Comparison of ENCODE assay signal across 16 cellular contexts in the genomic region with DNA sequence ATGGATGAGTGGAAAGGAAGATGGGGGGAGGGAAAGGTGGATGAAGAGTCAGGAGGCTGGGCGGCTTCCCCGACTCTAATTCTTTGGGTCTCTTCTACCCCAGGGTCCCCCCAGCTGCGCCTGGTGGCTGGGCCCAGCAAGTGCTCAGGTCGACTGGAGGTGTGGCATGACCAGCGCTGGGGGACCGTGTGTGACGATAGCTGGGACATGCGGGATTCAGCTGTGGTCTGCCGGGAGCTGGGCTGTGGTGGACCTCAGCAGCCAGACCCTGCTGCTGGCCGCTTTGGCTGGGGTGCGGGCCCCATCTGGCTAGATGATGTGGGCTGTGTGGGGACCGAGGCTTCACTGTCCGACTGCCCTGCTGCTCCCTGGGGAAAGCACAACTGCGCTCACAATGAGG. TPM values are rescaled to one million over a fixed set of nuclear protein-coding genes. Genes with fewer than 3 reads are reported as not detected.
DNase-seq lines count a peak whose midpoint lies in the region; ATAC-seq and TF ChIP-seq lines count a peak whose summit lies in the region.
"Had no signal": no experiment of that assay in that cellular context is flagged by ENCODE, and none has a peak within 500 bp of the region (broad histone marks: within the 10 kb centered on the region; RNA-seq: fewer than 3 reads in every experiment).

No MANE protein-coding gene starts in this region.

- intact Hi-C loops in IMR-90 (cut with micrococcal nuclease): no loop called here

- no peaks in the 10 kb centered on the region for H3K27me3 ChIP-seq in IMR-90 (ENCODE audit: control insufficient read depth, insufficient read depth, low read length)
- H3K27me3 ChIP-seq in muscle layer of colon (ENCODE audit: control insufficient read depth in 1 of 2, insufficient read depth in 2 of 2, low read length in 2 of 2): no peaks in the 10 kb centered on the region
- H3K27me3 ChIP-seq in stomach smooth muscle (ENCODE audit: control insufficient read depth in 1 of 2, insufficient read depth in 2 of 2, low read length in 2 of 2): no peaks in the 10 kb centered on the region
- no peaks in the 10 kb centered on the region for H3K27me3 ChIP-seq in SJCRH30

- H3K9me1 ChIP-seq in IMR-90 (ENCODE audit: insufficient read depth, low read length): peaks cover 3% of the 10 kb centered on the region

- POLR2A ChIA-PET in HEK293 (lab: Yijun Ruan, JAX): interaction anchor here (1.4 to 1.8 kb wide), 3 partner anchors 11 to 21 kb away, joined by 3 to 8 read pairs (median 4); a partner anchor contains a TSS
- POLR2A ChIA-PET in IMR-90 (lab: Charles Lee; ENCODE audit: unreplicated experiment): no interaction called here

- H3K56ac ChIP-seq in IMR-90 (ENCODE audit: extremely low read depth, insufficient read depth, low read length): no peak overlapping the region

- H3K36me3 ChIP-seq in HEK293 (ENCODE audit: control insufficient read depth in 2 of 2, insufficient read depth in 1 of 2, low read length in 2 of 2): no peaks in the 10 kb centered on the region
- peaks cover 13% of the 10 kb centered on the region; the same call in 1 of the 2 replicates for H3K36me3 ChIP-seq in IMR-90 (ENCODE audit: control insufficient read depth, insufficient read depth, low read length)
- H3K36me3 ChIP-seq in muscle layer of colon (ENCODE audit: insufficient read depth, low read length): peaks cover 45% of the 10 kb centered on the region
- peaks cover 10 to 25% of the 10 kb centered on the region in 2 donors for H3K36me3 ChIP-seq in stomach smooth muscle (ENCODE audit: control insufficient read depth in 2 of 2, insufficient read depth in 2 of 2, low read length in 2 of 2)
- no peaks in the 10 kb centered on the region for H3K36me3 ChIP-seq in SJCRH30
- H3K36me3 ChIP-seq: HAP-1 had no signal

- no peak for TF ChIP-seq POLR2A in IMR-90 (IDR thresholded peaks at IDR 0.05; ENCODE audit: low read depth, low read length)

- no peak overlapping the region for H2BK120ac ChIP-seq in IMR-90 (ENCODE audit: low read depth, low read length)

- H3K9me3 ChIP-seq in HEK293 (ENCODE audit: control insufficient read depth, insufficient read depth, low read depth, low read length) (no peaks in the 10 kb centered on the region), IMR-90 (ENCODE audit: control insufficient read depth, insufficient read depth, low read length) (no peaks in the 10 kb centered on the region), muscle layer of colon (ENCODE audit: low read length) (no peaks in the 10 kb centered on the region), stomach smooth muscle (ENCODE audit: control insufficient read depth in 2 of 2, low read length in 2 of 2) (no peaks in the 10 kb centered on the region), SJCRH30 (replicated peaks) (no peaks in the 10 kb centered on the region)
- H3K9me3 ChIP-seq: Caco-2, HAP-1 had no signal

- H3K4me1 ChIP-seq in HEK293 (ENCODE audit: control insufficient read depth, insufficient read depth, low read length) (no peaks in the 10 kb centered on the region), IMR-90 (ENCODE audit: control insufficient read depth, insufficient read depth, low read length) (peaks cover 16% of the 10 kb centered on the region), muscle layer of colon (ENCODE audit: insufficient read depth, low read length) (peaks cover 24% of the 10 kb centered on the region), stomach smooth muscle (ENCODE audit: control insufficient read depth, insufficient read depth, low read length) (peaks cover 30% of the 10 kb centered on the region), SJCRH30 (peaks cover 23% of the 10 kb centered on the region)
- H3K4me1 ChIP-seq: HAP-1 had no signal

- no peak for TF ChIP-seq CTCF in HEK293 (tag by site-specific recombination; IDR thresholded peaks at IDR 0.05)
- TF ChIP-seq CTCF in IMR-90 (conservative IDR thresholded peaks at IDR 0.05; ENCODE audit: low read depth, low read length): no peak

- H4K8ac ChIP-seq in IMR-90 (ENCODE audit: low read depth in 2 of 2, low read length in 2 of 2): no peak overlapping the region

- dilution Hi-C loops in IMR-90 (cut with HindIII; ENCODE audit: low sequenced_read_pairs, unreplicated experiment): no loop called here

- H3K23ac ChIP-seq in IMR-90 (ENCODE audit: low read depth, low read length): no peak overlapping the region

- H4K20me1 ChIP-seq in IMR-90 (ENCODE audit: insufficient read depth, low read length): no peaks in the 10 kb centered on the region

- peak overlapping the region; percentile 51 for H2AFZ ChIP-seq in IMR-90 (replicated peaks; ENCODE audit: low read length, poor library complexity)

- H3K14ac ChIP-seq in IMR-90 (replicated peaks; ENCODE audit: low read depth, low read length): no peak overlapping the region

- CTCF ChIA-PET in HEK293 (lab: Yijun Ruan, JAX) (interaction anchor here (1.3 to 2.3 kb wide), 2 partner anchors 30 to 357 kb away, joined by 3 to 24 read pairs; no protein-coding TSS in a partner anchor), IMR-90 (lab: Yijun Ruan, JAX) (no interaction called here)

- no peak overlapping the region for H4K5ac ChIP-seq in IMR-90 (ENCODE audit: low read depth, low read length)

- H2BK20ac ChIP-seq in IMR-90 (ENCODE audit: low read depth, low read length): no peak overlapping the region

- no peak overlapping the region for H4K91ac ChIP-seq in IMR-90 (ENCODE audit: insufficient read depth, low read depth, low read length)

- ATAC-seq in IMR-90 (ENCODE audit: low read depth): no peak
- ATAC-seq: HepG2 had no signal

- DNase-seq in IMR-90 (no peak), GM03348 (ENCODE audit: low spot score) (no peak), AML-193 (lab: John Stamatoyannopoulos, UW) (no peak), SJCRH30 (no peak)
- DNase-seq: ACHN; Caco-2; CD4-positive, alpha-beta T cell; GOT3 had no signal

- no peak for TF ChIP-seq RAD21 in IMR-90 (IDR thresholded peaks at IDR 0.05; ENCODE audit: low read length)

- H3K27ac ChIP-seq in HEK293 (ENCODE audit: extremely low read depth, low read depth, low read length) (no peak overlapping the region), IMR-90 (ENCODE audit: insufficient read depth, low read length) (no peak overlapping the region), muscle layer of colon (ENCODE audit: low read depth, low read length) (peak overlapping the region; percentile 22), stomach smooth muscle (ENCODE audit: low read length) (peak overlapping the region; percentile 41), SJCRH30 (no peak overlapping the region)
- H3K27ac ChIP-seq: C4-2B, KMS-11 had no signal

- no peak overlapping the region for H3K18ac ChIP-seq in IMR-90 (ENCODE audit: low read depth, low read length)

- no peak overlapping the region for H3K9ac ChIP-seq in IMR-90 (ENCODE audit: low read depth, low read length)
- no peak overlapping the region for H3K9ac ChIP-seq in muscle layer of colon (ENCODE audit: low read length)
- H3K9ac ChIP-seq in stomach smooth muscle (ENCODE audit: low read length in 2 of 2): no peak overlapping the region
- H3K9ac ChIP-seq: KMS-11 had no signal

- no peak overlapping the region for H2AK9ac ChIP-seq in IMR-90 (replicated peaks; ENCODE audit: low read depth, low read length, poor library complexity)

- H3K4me3 ChIP-seq in HEK293 (ENCODE audit: low read depth, low read length) (no peak overlapping the region), IMR-90 (ENCODE audit: insufficient read depth, low read depth, low read length) (no peak overlapping the region), muscle layer of colon (ENCODE audit: low read depth in 1 of 2, low read length in 2 of 2) (no peak overlapping the region), stomach smooth muscle (ENCODE audit: low read length in 2 of 2) (no peak overlapping the region), SJCRH30 (no peak overlapping the region)
- H3K4me3 ChIP-seq: HAP-1 had no signal

- H3K79me1 ChIP-seq in IMR-90 (ENCODE audit: low read depth in 1 of 2, low read length in 2 of 2): peaks cover 0 to 17% of the 10 kb centered on the region in 2 experiments

- no peak overlapping the region for H2BK5ac ChIP-seq in IMR-90 (ENCODE audit: low read depth, low read length, poor library complexity, severe bottlenecking)

- H3K4me2 ChIP-seq in IMR-90 (ENCODE audit: low read depth, low read length): no peak overlapping the region
- H3K4me2 ChIP-seq: KMS-11 had no signal

- H2AK5ac ChIP-seq in IMR-90 (ENCODE audit: low read depth, low read length): no peak overlapping the region

- H3K4ac ChIP-seq in IMR-90 (ENCODE audit: low read depth, low read length): no peak overlapping the region

- BruUV-seq in IMR-90 (replicated peaks; lab: Mats Ljungman, UMichigan): no TSS peak

- WGBS in IMR-90 (ENCODE audit: extremely low coverage in 2 of 2, insufficient read length in 1 of 2), 2 experiments: 96% methylated on average over 10 of the region's 14 CpGs; no CpG with 5 or more reads in 1 of the 2 experiments

- in situ Hi-C loops in IMR-90 (cut with MboI; ENCODE audit: low sequenced_read_pairs): loop anchor here (25.0 kb wide), 1 partner anchor 1035 kb away; a partner anchor contains a TSS

- no peak overlapping the region for H2BK15ac ChIP-seq in IMR-90 (ENCODE audit: low read depth, low read length)

RNA-seq across cellular contexts. Expression of a gene that starts 9.5 kb away (rescaled TPM):
- 1.4 and 1.7 TPM in 2 replicates for total RNA-seq in IMR-90 (2012; rRNA removed)
- 14.1 and 19.1 TPM in 2 replicates for polyA plus RNA-seq in IMR-90 (2012; rRNA removed)
- 10.9 and 19.1 TPM in 2 replicates for polyA plus RNA-seq in IMR-90 (2012; cell fraction: cytosol; rRNA removed)
- 44.4 and 80.8 TPM in 2 replicates for polyA plus RNA-seq in IMR-90 (2012; cell fraction: nucleus; rRNA removed; ENCODE audit: low replicate concordance)
- 3.1 and 3.8 TPM in 2 replicates for total RNA-seq in SJCRH30 (2014; rRNA removed; shearing (Covaris generic))
- total RNA-seq: HepG2 had no signal
- polyA plus RNA-seq: HepG2 had no signal

RNA-seq across cellular contexts. Expression of a gene that starts 12.8 kb away (rescaled TPM):
- total RNA-seq in IMR-90 (2012; rRNA removed): 4.3 and 7.2 TPM in 2 replicates
- polyA plus RNA-seq in IMR-90 (2012; rRNA removed): 40.9 and 41.2 TPM in 2 replicates
- polyA plus RNA-seq in IMR-90 (2012; cell fraction: cytosol; rRNA removed): 42.0 and 62.9 TPM in 2 replicates
- polyA plus RNA-seq in IMR-90 (2012; cell fraction: nucleus; rRNA removed; ENCODE audit: low replicate concordance): 65.5 and 111 TPM in 2 replicates
- total RNA-seq in SJCRH30 (2014; rRNA removed; shearing (Covaris generic)): 22.1 and 25.9 TPM in 2 replicates

RNA-seq across cellular contexts. Expression of a gene that starts 21.4 kb away (rescaled TPM):
- total RNA-seq in IMR-90 (2012; rRNA removed): 0.18 and 0.28 TPM in 2 replicates
- polyA plus RNA-seq in IMR-90 (2012; rRNA removed): 1.9 and 2.6 TPM in 2 replicates
- 2.0 and 4.3 TPM in 2 replicates for polyA plus RNA-seq in IMR-90 (2012; cell fraction: cytosol; rRNA removed)
- 4.7 and 12.2 TPM in 2 replicates for polyA plus RNA-seq in IMR-90 (2012; cell fraction: nucleus; rRNA removed; ENCODE audit: low replicate concordance)
- 2.9 and 3.6 TPM in 2 replicates for total RNA-seq in SJCRH30 (2014; rRNA removed; shearing (Covaris generic))

RNA-seq across cellular contexts. Expression of a gene that starts 33.2 kb away (rescaled TPM):
- not detected in 2 replicates for total RNA-seq in IMR-90 (2012; rRNA removed)
- polyA plus RNA-seq in IMR-90 (2012; rRNA removed): not detected in 2 replicates
- polyA plus RNA-seq in IMR-90 (2012; cell fraction: cytosol; rRNA removed): not detected in 2 replicates
- polyA plus RNA-seq in IMR-90 (2012; cell fraction: nucleus; rRNA removed; ENCODE audit: low replicate concordance): 0.11 TPM in 1 of 2 replicates, not detected in the other
- total RNA-seq in SJCRH30 (2014; rRNA removed; shearing (Covaris generic)): not detected in 2 replicates
- total RNA-seq: Caco-2; CD4-positive, alpha-beta T cell; HepG2 had no signal
- polyA plus RNA-seq: BJ, HepG2 had no signal

RNA-seq across cellular contexts. Expression of a gene that starts 36.3 kb away (rescaled TPM):
- 46.7 and 56.1 TPM in 2 replicates for total RNA-seq in IMR-90 (2012; rRNA removed)
- polyA plus RNA-seq in IMR-90 (2012; rRNA removed): 82.1 and 119 TPM in 2 replicates
- polyA plus RNA-seq in IMR-90 (2012; cell fraction: cytosol; rRNA removed): 50.5 and 139 TPM in 2 replicates
- 29.9 and 88.9 TPM in 2 replicates for polyA plus RNA-seq in IMR-90 (2012; cell fraction: nucleus; rRNA removed; ENCODE audit: low replicate concordance)
- 63.2 and 70.8 TPM in 2 replicates for total RNA-seq in SJCRH30 (2014; rRNA removed; shearing (Covaris generic))

Comparison
In these comparisons a context has a peak if more than half of its experiments do, and no peak if none do; other contexts are left out.
1. H3K27ac ChIP-seq: peak in muscle layer of colon (single experiment) and stomach smooth muscle (single experiment); none in HEK293 (single experiment), IMR-90 (single experiment) and SJCRH30 (single experiment).